In the genomic region with DNA sequence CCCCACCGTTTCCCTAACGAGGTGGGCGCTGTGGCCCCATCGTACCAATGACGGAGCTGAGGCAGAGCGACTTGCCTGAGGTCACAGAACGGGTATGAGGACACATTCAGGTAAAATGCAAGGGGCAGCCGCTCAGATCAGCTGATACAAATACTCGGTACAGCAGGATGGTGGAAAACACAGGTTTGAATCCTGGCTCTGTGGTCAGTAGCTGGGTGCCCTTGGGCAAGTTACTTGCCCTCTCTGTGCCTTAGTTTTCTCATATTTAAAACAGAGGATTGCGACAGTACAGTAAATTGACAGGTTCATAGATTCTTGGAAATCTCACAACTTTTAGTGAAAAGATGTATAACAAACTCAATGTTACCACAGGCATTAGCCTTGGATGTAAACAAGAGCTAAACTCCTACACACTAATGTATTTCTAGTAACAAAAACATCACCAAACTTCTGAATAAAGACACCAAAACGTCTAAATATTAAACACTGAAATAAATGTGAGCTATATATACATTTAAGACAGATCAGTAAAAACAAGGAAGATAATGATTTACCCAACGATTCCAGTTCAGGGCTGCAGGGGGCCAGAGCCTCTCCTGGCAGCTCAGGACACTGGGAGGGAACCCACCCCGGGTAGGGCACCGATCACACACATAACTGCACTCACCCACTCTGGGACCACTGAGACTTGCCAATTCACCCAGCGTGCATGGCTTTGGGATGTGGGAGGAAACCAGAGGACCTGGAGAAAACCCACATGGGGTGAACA, we compare ENCODE assay signal across 22 cellular contexts.
DNase-seq lines count a peak whose midpoint lies in the region; ATAC-seq and TF ChIP-seq lines count a peak whose summit lies in the region.
"Had no signal": no experiment of that assay in that cellular context is flagged by ENCODE, and none has a peak within 500 bp of the region (broad histone marks: within the 10 kb centered on the region; RNA-seq: fewer than 3 reads in every experiment).

No MANE protein-coding gene starts in this region.

- no peaks in the 10 kb centered on the region for H3K27me3 ChIP-seq in BJ (ENCODE audit: control insufficient read depth, insufficient read depth, low read length)
- no peaks in the 10 kb centered on the region for H3K27me3 ChIP-seq in brain microvascular endothelial cell (replicated peaks)
- H3K27me3 ChIP-seq: esophagus muscularis mucosa, heart left ventricle, pancreas had no signal

- H3K36me3 ChIP-seq in BJ (ENCODE audit: control insufficient read depth, insufficient read depth, low read length) (peaks cover 2% of the 10 kb centered on the region; the same call in 1 of the 2 replicates), brain microvascular endothelial cell (replicated peaks) (peaks cover 2% of the 10 kb centered on the region)
- H3K36me3 ChIP-seq: pancreas had no signal

- H3K4me3 ChIP-seq in BJ (ENCODE audit: low read depth, low read length), result no peak overlapping the region
- no peak overlapping the region for H3K4me3 ChIP-seq in brain microvascular endothelial cell (ENCODE audit: low read depth, low read length)
- H3K4me3 ChIP-seq: esophagus muscularis mucosa, heart left ventricle, mucosa of descending colon, pancreas had no signal

- 0 out of 2 replicates have a peak, but pooled peaks have one; percentile 10 for TF ChIP-seq CTCF in BJ (IDR thresholded peaks at IDR 0.05; ENCODE audit: insufficient read depth, low read depth, low read length)
- peak; percentile 62 for TF ChIP-seq CTCF in brain microvascular endothelial cell (IDR thresholded peaks at IDR 0.05; ENCODE audit: low read depth, low read length, missing control alignments)
- peak in 1 of 3 experiments; percentile 13 for TF ChIP-seq CTCF in nephron (IDR thresholded peaks at IDR 0.05; ENCODE audit: unreplicated experiment in 3 of 3)

- H3K9me3 Mint-ChIP-seq in nephron, result no peaks in the 10 kb centered on the region
- H3K9me3 Mint-ChIP-seq in effector memory CD8-positive, alpha-beta T cell, result no peaks in the 10 kb centered on the region
- H3K9me3 Mint-ChIP-seq: activated naive CD4-positive, alpha-beta T cell treated with anti-CD3 and anti-CD28 coated beads, Interleukin-2, amount 50 U/mL, for 72 hours; activated T-cell treated with anti-CD3 and anti-CD28 coated beads, Interleukin-2, amount 50 U/mL, for 72 hours; brain had no signal

- no peak overlapping the region for H3K27ac ChIP-seq in brain microvascular endothelial cell
- H3K27ac ChIP-seq: esophagus muscularis mucosa, heart left ventricle, pancreas had no signal

- H3K36me3 Mint-ChIP-seq in nephron (ENCODE audit: low read depth), result peaks cover 5% of the 10 kb centered on the region
- peaks cover 17% of the 10 kb centered on the region for H3K36me3 Mint-ChIP-seq in effector memory CD8-positive, alpha-beta T cell (ENCODE audit: insufficient read depth)

- H3K4me3 Mint-ChIP-seq in nephron, result peak overlapping the region in 1 of 3 experiments; percentile 2
- no peak overlapping the region for H3K4me3 Mint-ChIP-seq in effector memory CD8-positive, alpha-beta T cell
- H3K4me3 Mint-ChIP-seq: activated T-cell treated with anti-CD3 and anti-CD28 coated beads, Interleukin-2, amount 50 U/mL, for 72 hours; brain had no signal

- H3K27me3 Mint-ChIP-seq in nephron (ENCODE audit: low read depth), result peaks cover 29% of the 10 kb centered on the region
- H3K27me3 Mint-ChIP-seq in effector memory CD8-positive, alpha-beta T cell, result no peaks in the 10 kb centered on the region
- H3K27me3 Mint-ChIP-seq: brain had no signal

- peak overlapping the region in 2 of 3 experiments; percentile 14 to 26 for H3K27ac Mint-ChIP-seq in nephron
- H3K27ac Mint-ChIP-seq in effector memory CD8-positive, alpha-beta T cell, result no peak overlapping the region
- H3K27ac Mint-ChIP-seq: activated naive CD4-positive, alpha-beta T cell treated with anti-CD3 and anti-CD28 coated beads, Interleukin-2, amount 50 U/mL, for 72 hours; activated T-cell treated with anti-CD3 and anti-CD28 coated beads, Interleukin-2, amount 50 U/mL, for 72 hours had no signal

- POLR2A ChIA-PET in BJ (lab: Charles Lee), result no interaction called here

- H3K4me1 Mint-ChIP-seq in nephron, result peaks cover 51% of the 10 kb centered on the region
- H3K4me1 Mint-ChIP-seq in effector memory CD8-positive, alpha-beta T cell (ENCODE audit: low read depth in 2 of 2), result peaks cover 3 to 5% of the 10 kb centered on the region in 2 donors

- CTCF ChIA-PET in BJ (lab: Yijun Ruan, JAX), result interaction anchor here (1.3 to 1.6 kb wide), 3 partner anchors 12 to 18 kb away, joined by 4 to 6 read pairs (median 6); no protein-coding TSS in a partner anchor

- in situ Hi-C loops in brain microvascular endothelial cell (cut with HindIII; ENCODE audit: low pct_ligation_motif_present, low sequenced_read_pairs), result no loop called here

- intact Hi-C loops in posterior vena cava (cut with DNase I), result no loop called here

- no peak for DNase-seq in BJ (ENCODE audit: low read depth)
- peak; percentile 50 for DNase-seq in HuH-7 (ENCODE audit: low spot score)
- no peak for DNase-seq in brain microvascular endothelial cell
- DNase-seq in effector memory CD8-positive, alpha-beta T cell, result no peak
- no peak for DNase-seq in NCI-H2081 (lab: John Stamatoyannopoulos, UW)
- no peak for DNase-seq in posterior vena cava (ENCODE audit: low spot score)
- DNase-seq: activated T-cell treated with anti-CD3 and anti-CD28 coated beads, Interleukin-2, amount 50 U/mL, for 72 hours; GOT3; heart left ventricle; MM.1S; mucosa of descending colon; NCI-H1694 treated with DMSO at 0.1 percent for 48 hours; NCI-H446; pancreas; small intestine; stimulated activated CD8-positive, alpha-beta memory T cell treated with anti-CD3 and anti-CD28 coated beads, Interleukin-4, amount 100 ng/mL, for 48 hours; T-helper 1 cell had no signal

- no peak for ATAC-seq in effector memory CD8-positive, alpha-beta T cell (replicated peaks)
- ATAC-seq in GM21526 (IDR thresholded peaks at IDR 0.05; ENCODE audit: low FRiP score, unreplicated experiment), result no peak
- ATAC-seq: activated naive CD4-positive, alpha-beta T cell treated with anti-CD3 and anti-CD28 coated beads, Interleukin-2, amount 50 U/mL, for 72 hours; activated T-cell treated with anti-CD3 and anti-CD28 coated beads, Interleukin-2, amount 50 U/mL, for 72 hours; heart left ventricle; mucosa of descending colon; pancreas had no signal

Comparison
In these comparisons a context has a peak if more than half of its experiments do, and no peak if none do; other contexts are left out.
1. H3K27ac Mint-ChIP-seq: peak in nephron (2 of 3); none in effector memory CD8-positive, alpha-beta T cell (0 of 2).